ENCODE assay signal across 24 cellular contexts in genomic region chr11:70732493-70733206, GRCh38.
DNase-seq lines count a peak whose midpoint lies in the region; ATAC-seq, FAIRE-seq and TF ChIP-seq lines count a peak whose summit lies in the region.
"Had no signal": no experiment of that assay in that cellular context is flagged by ENCODE, and none has a peak within 500 bp of the region (broad histone marks: within the 10 kb centered on the region; RNA-seq: fewer than 3 reads in every experiment).

No MANE protein-coding gene starts in this region.

- no peak overlapping the region for H3K4me3 Mint-ChIP-seq in neural progenitor cell
- H3K4me3 Mint-ChIP-seq: effector memory CD8-positive, alpha-beta T cell; IgD-negative memory B cell had no signal

- peaks cover 13% of the 10 kb centered on the region for H3K27me3 Mint-ChIP-seq in neural progenitor cell (ENCODE audit: insufficient read depth, low read depth)

- no peaks in the 10 kb centered on the region for H3F3A ChIP-seq in neural progenitor cell (ENCODE audit: low read depth)

- H4K20me1 ChIP-seq in neural progenitor cell (ENCODE audit: low read depth): no peaks in the 10 kb centered on the region

- peaks cover 28% of the 10 kb centered on the region for H3K4me1 Mint-ChIP-seq in neural progenitor cell
- H3K4me1 Mint-ChIP-seq: IgD-negative memory B cell had no signal

- no peak overlapping the region for H3K27ac ChIP-seq in neural progenitor cell
- no peak overlapping the region for H3K27ac ChIP-seq in effector memory CD4-positive, alpha-beta T cell (ENCODE audit: insufficient read depth, low read length, poor library complexity, severe bottlenecking)
- H3K27ac ChIP-seq: A549, left ventricle myocardium inferior, neutrophil, uterus had no signal

- no peak overlapping the region for H3K9ac ChIP-seq in neural progenitor cell

- H3K36me3 Mint-ChIP-seq in neural progenitor cell: no peaks in the 10 kb centered on the region
- H3K36me3 Mint-ChIP-seq: activated naive CD4-positive, alpha-beta T cell treated with anti-CD3 and anti-CD28 coated beads, Interleukin-2, amount 50 U/mL, for 72 hours; IgD-negative memory B cell had no signal

- peak; percentile 86 for FAIRE-seq in bronchial epithelial cell (lab: Jason Lieb, UNC)
- FAIRE-seq: A549, astrocyte, G401.6 had no signal

- no peak overlapping the region for H3K4me3 ChIP-seq in bronchial epithelial cell (ENCODE audit: low read depth, low read length)
- no peak overlapping the region for H3K4me3 ChIP-seq in neural progenitor cell
- no peak overlapping the region for H3K4me3 ChIP-seq in effector memory CD4-positive, alpha-beta T cell (ENCODE audit: insufficient read depth, low read depth, low read length, poor library complexity, severe bottlenecking)
- H3K4me3 ChIP-seq: A549, left ventricle myocardium inferior, uterus had no signal

- no peak for TF ChIP-seq CTCF in bronchial epithelial cell (IDR thresholded peaks at IDR 0.05; ENCODE audit: insufficient read depth, low read length, severe bottlenecking)
- TF ChIP-seq CTCF in neural progenitor cell (IDR thresholded peaks at IDR 0.05): no peak

- peak overlapping the region; percentile 27 for H3K27ac Mint-ChIP-seq in neural progenitor cell
- H3K27ac Mint-ChIP-seq: effector memory CD8-positive, alpha-beta T cell; IgD-negative memory B cell had no signal

- intact Hi-C loops in Right ventricle myocardium inferior (cut with DNase I) (loop anchor here (10.0 kb wide), 1 partner anchor 158 kb away; no protein-coding TSS in a partner anchor), left cardiac atrium (cut with DNase I) (no loop called here)

- H3K4me1 ChIP-seq in neural progenitor cell: peaks cover 14% of the 10 kb centered on the region
- H3K4me1 ChIP-seq in effector memory CD4-positive, alpha-beta T cell (ENCODE audit: control insufficient read depth, insufficient read depth, low read length, poor library complexity, severe bottlenecking): no peaks in the 10 kb centered on the region
- H3K4me1 ChIP-seq: A549, left ventricle myocardium inferior, uterus had no signal

- ATAC-seq in Right ventricle myocardium inferior (no peak), left cardiac atrium (no peak), GM18520 (IDR thresholded peaks at IDR 0.05; ENCODE audit: unreplicated experiment) (no peak), GM21390 (IDR thresholded peaks at IDR 0.05; ENCODE audit: unreplicated experiment) (no peak), HG02642 (IDR thresholded peaks at IDR 0.05; ENCODE audit: poor library complexity, unreplicated experiment) (no peak)
- ATAC-seq: activated naive CD4-positive, alpha-beta T cell treated with anti-CD3 and anti-CD28 coated beads, Interleukin-2, amount 50 U/mL, for 72 hours; effector memory CD8-positive, alpha-beta T cell had no signal

- H3K79me2 ChIP-seq in neural progenitor cell (ENCODE audit: low read depth): no peaks in the 10 kb centered on the region

- H3K9me3 Mint-ChIP-seq in neural progenitor cell: peaks cover 2% of the 10 kb centered on the region
- H3K9me3 Mint-ChIP-seq: activated naive CD4-positive, alpha-beta T cell treated with anti-CD3 and anti-CD28 coated beads, Interleukin-2, amount 50 U/mL, for 72 hours; effector memory CD8-positive, alpha-beta T cell; IgD-negative memory B cell had no signal

- H3K4me2 ChIP-seq in neural progenitor cell: no peak overlapping the region
- H3K4me2 ChIP-seq: A549 had no signal

- H3K27me3 ChIP-seq in bronchial epithelial cell (ENCODE audit: control insufficient read depth, insufficient read depth, low read length): no peaks in the 10 kb centered on the region
- H3K27me3 ChIP-seq in neural progenitor cell: no peaks in the 10 kb centered on the region
- H3K27me3 ChIP-seq in effector memory CD4-positive, alpha-beta T cell (replicated peaks; ENCODE audit: control insufficient read depth, insufficient read depth, low read length, poor library complexity, severe bottlenecking): no peaks in the 10 kb centered on the region
- H3K27me3 ChIP-seq: neutrophil, uterus had no signal

- no peak overlapping the region for H2AFZ ChIP-seq in neural progenitor cell (replicated peaks)

- H3K36me3 ChIP-seq in bronchial epithelial cell (ENCODE audit: control insufficient read depth, insufficient read depth, low read length): no peaks in the 10 kb centered on the region
- no peaks in the 10 kb centered on the region for H3K36me3 ChIP-seq in neural progenitor cell
- H3K36me3 ChIP-seq in effector memory CD4-positive, alpha-beta T cell (ENCODE audit: control insufficient read depth, insufficient read depth, low read length): no peaks in the 10 kb centered on the region
- H3K36me3 ChIP-seq: left ventricle myocardium inferior, neutrophil, uterus had no signal

- H3K9me3 ChIP-seq in neural progenitor cell (ENCODE audit: low read depth): no peaks in the 10 kb centered on the region
- no peaks in the 10 kb centered on the region for H3K9me3 ChIP-seq in effector memory CD4-positive, alpha-beta T cell (ENCODE audit: control insufficient read depth, low read length)
- H3K9me3 ChIP-seq: A549, left ventricle myocardium inferior, neutrophil, uterus had no signal

- DNase-seq in Right ventricle myocardium inferior (ENCODE audit: missing footprints) (peak; percentile 30), left cardiac atrium (no peak), bronchial epithelial cell (ENCODE audit: low read depth) (no peak), neural progenitor cell (ENCODE audit: low spot score) (no peak)
- DNase-seq in effector memory CD4-positive, alpha-beta T cell: no peak
- DNase-seq: activated T-cell treated with anti-CD3 and anti-CD28 coated beads, Interleukin-2, amount 50 U/mL, for 48 hours; C1 segment of cervical spinal cord; effector memory CD8-positive, alpha-beta T cell; left ventricle myocardium inferior; MM.1S; NCI-H1436 treated with DMSO at 0.1 percent for 48 hours; retina; stimulated activated CD8-positive, alpha-beta memory T cell treated with anti-CD3 and anti-CD28 coated beads, Interleukin-4, amount 100 ng/mL, for 48 hours; T1000; uterus had no signal
